Comparison of ENCODE assay signal across 19 cellular contexts in the genomic region with DNA sequence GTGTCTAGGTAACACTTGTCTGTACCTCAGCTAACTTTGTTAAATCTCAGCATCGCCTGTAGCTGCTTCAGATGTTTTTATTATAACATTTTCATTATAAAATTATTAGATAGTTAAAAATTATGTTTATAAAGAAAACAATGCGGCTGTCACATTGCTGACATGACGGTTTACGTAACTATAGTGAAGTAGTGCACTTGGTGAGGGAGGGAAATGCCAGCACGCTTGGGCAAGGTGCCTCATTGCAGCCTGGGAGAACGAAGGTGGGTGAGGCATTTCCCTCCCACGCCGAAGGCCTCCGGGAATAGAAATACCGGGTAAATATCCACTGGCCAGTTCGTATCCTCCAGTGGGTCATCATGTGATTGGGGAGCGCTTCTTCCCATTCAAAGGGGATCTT. TPM values are rescaled to one million over a fixed set of nuclear protein-coding genes. Genes with fewer than 3 reads are reported as not detected.
DNase-seq lines count a peak whose midpoint lies in the region; ATAC-seq and TF ChIP-seq lines count a peak whose summit lies in the region.
"Had no signal": no experiment of that assay in that cellular context is flagged by ENCODE, and none has a peak within 500 bp of the region (broad histone marks: within the 10 kb centered on the region; RNA-seq: fewer than 3 reads in every experiment).

No MANE protein-coding gene starts in this region.

- H3K4me3 Mint-ChIP-seq in activated naive CD4-positive, alpha-beta T cell treated with anti-CD3 and anti-CD28 coated beads, Interleukin-2, amount 10 ng/mL, durations not matched to agents 7 days and 5 days = no peak overlapping the region

- H3K4me2 ChIP-seq in BLaER1 treated with 17β-estradiol and CSF1 and Interleukin-3, amounts not matched to agents 10 nM and 100 nM = peak overlapping the region in 5 of 11 experiments; percentile 18 to 44 (median 24); a peak in 4 of 22 replicates
- H3K4me2 ChIP-seq: PC-9 had no signal

- TF ChIP-seq CTCF in omental fat pad (IDR thresholded peaks at IDR 0.05) = no peak
- no peak for TF ChIP-seq CTCF in stomach (IDR thresholded peaks at IDR 0.05)

- intact Hi-C loops in stomach (cut with DNase I; ENCODE audit: low total_unique reads) = no loop called here

- H3K9ac ChIP-seq in BLaER1 treated with 17β-estradiol and CSF1 and Interleukin-3, amounts not matched to agents 10 nM and 100 nM = 0 out of 22 replicates have a peak overlapping the region, but pooled peaks of 1 of the 11 experiments have one; percentile 6

- CTCF ChIA-PET in activated naive CD4-positive, alpha-beta T cell treated with anti-CD3 and anti-CD28 coated beads, Interleukin-2, amount 10 ng/mL, durations not matched to agents 7 days and 5 days (lab: Charles Lee) = no interaction called here

- 84 to 88% (median 86%) methylated on average over 9 to 12 of the region's 12 CpGs for WGBS in stomach, 5 donors

- H3K4me3 ChIP-seq in BLaER1 treated with 17β-estradiol and CSF1 and Interleukin-3, amounts not matched to agents 10 nM and 100 nM = no peak overlapping the region
- no peak overlapping the region for H3K4me3 ChIP-seq in stomach
- H3K4me3 ChIP-seq: PC-9 had no signal

- peaks cover 0 to 37% (median 25%) of the 10 kb centered on the region in 11 experiments; a peak in 13 of 22 replicates for H4K20me1 ChIP-seq in BLaER1 treated with 17β-estradiol and CSF1 and Interleukin-3, amounts not matched to agents 10 nM and 100 nM

- H3K4me1 ChIP-seq in BLaER1 treated with 17β-estradiol and CSF1 and Interleukin-3, amounts not matched to agents 10 nM and 100 nM = peaks cover 58 to 91% (median 73%) of the 10 kb centered on the region in 10 experiments
- H3K4me1 ChIP-seq in stomach = peaks cover 0 to 23% (median 8%) of the 10 kb centered on the region in 4 donors
- H3K4me1 ChIP-seq: Caco-2 had no signal

- H3K4me1 Mint-ChIP-seq in activated naive CD4-positive, alpha-beta T cell treated with anti-CD3 and anti-CD28 coated beads, Interleukin-2, amount 10 ng/mL, durations not matched to agents 7 days and 5 days = peaks cover 51% of the 10 kb centered on the region

- H3K36me3 ChIP-seq in BLaER1 treated with 17β-estradiol and CSF1 and Interleukin-3, amounts not matched to agents 10 nM and 100 nM = no peaks in the 10 kb centered on the region
- no peaks in the 10 kb centered on the region for H3K36me3 ChIP-seq in stomach

- H3K27me3 Mint-ChIP-seq in activated naive CD4-positive, alpha-beta T cell treated with anti-CD3 and anti-CD28 coated beads, Interleukin-2, amount 10 ng/mL, durations not matched to agents 7 days and 5 days = no peaks in the 10 kb centered on the region
- H3K27me3 Mint-ChIP-seq: CD4-positive, alpha-beta memory T cell had no signal

- TF ChIP-seq POLR2A in stomach (IDR thresholded peaks at IDR 0.05) = no peak

- no peak for TF ChIP-seq EP300 in stomach (IDR thresholded peaks at IDR 0.05)

- H3K9me3 Mint-ChIP-seq in activated naive CD4-positive, alpha-beta T cell treated with anti-CD3 and anti-CD28 coated beads, Interleukin-2, amount 10 ng/mL, durations not matched to agents 7 days and 5 days = no peaks in the 10 kb centered on the region

- H3K27ac Mint-ChIP-seq in activated naive CD4-positive, alpha-beta T cell treated with anti-CD3 and anti-CD28 coated beads, Interleukin-2, amount 10 ng/mL, durations not matched to agents 7 days and 5 days = peak overlapping the region; percentile 58

- no peak for DNase-seq in activated naive CD4-positive, alpha-beta T cell treated with anti-CD3 and anti-CD28 coated beads, Interleukin-2, amount 10 ng/mL, durations not matched to agents 7 days and 5 days
- no peak for DNase-seq in activated naive CD4-positive, alpha-beta T cell treated with Interleukin-2 at 50 U/mL for 16 hours
- DNase-seq in omental fat pad (ENCODE audit: low spot score) (no peak), stomach (no peak)
- DNase-seq: Caco-2; CD4-positive, alpha-beta memory T cell; DMS 273 treated with DMSO at 0.1 percent for 48 hours; DMS79 treated with DMSO at 0.1 percent for 48 hours; H7; KBM-7; NCI-H1105 treated with DMSO at 0.1 percent for 48 hours; NCI-H2029 treated with DMSO at 0.1 percent for 48 hours; NCI-H226; NCI-H510A treated with DMSO at 0.1 percent for 48 hours; NCI-H748 treated with DMSO at 0.1 percent for 48 hours; PC-9; RPMI8226; SHP77 had no signal

- H3K9me3 ChIP-seq in BLaER1 treated with 17β-estradiol and CSF1 and Interleukin-3, amounts not matched to agents 10 nM and 100 nM (replicated peaks in 1 of 11) = peaks cover 0 to 12% (median 8%) of the 10 kb centered on the region in 11 experiments; a peak in 15 of 22 replicates
- no peaks in the 10 kb centered on the region for H3K9me3 ChIP-seq in stomach
- H3K9me3 ChIP-seq: Caco-2 had no signal

- peak; percentile 52 for ATAC-seq in omental fat pad (ENCODE audit: low FRiP score)

- H3K27me3 ChIP-seq in BLaER1 treated with 17β-estradiol and CSF1 and Interleukin-3, amounts not matched to agents 10 nM and 100 nM = peaks cover 82 to 96% (median 94%) of the 10 kb centered on the region in 11 experiments
- H3K27me3 ChIP-seq in stomach = peaks cover 0 to 7% (median 0%) of the 10 kb centered on the region in 3 donors

- peak overlapping the region in 6 of 11 experiments; percentile 11 to 69 (median 51); a peak in 8 of 22 replicates for H3K27ac ChIP-seq in BLaER1 treated with 17β-estradiol and CSF1 and Interleukin-3, amounts not matched to agents 10 nM and 100 nM
- H3K27ac ChIP-seq in stomach = no peak overlapping the region
- H3K27ac ChIP-seq: PC-9 had no signal

- H3K36me3 Mint-ChIP-seq in activated naive CD4-positive, alpha-beta T cell treated with anti-CD3 and anti-CD28 coated beads, Interleukin-2, amount 10 ng/mL, durations not matched to agents 7 days and 5 days = no peaks in the 10 kb centered on the region
- H3K36me3 Mint-ChIP-seq: CD4-positive, alpha-beta memory T cell had no signal

RNA-seq across cellular contexts. Expression of gene TMEM187, which starts 15.9 kb away (rescaled TPM):
- total RNA-seq in omental fat pad = 1 to 10 TPM; 1.9 to 9.0 (median 4.5) TPM
- total RNA-seq in stomach = 10 to 100 TPM in 1 of 5 donors, 1 to 10 TPM in 2, under 1 TPM in 1, not detected in 1; 0.89 to 16.2 (median 2.9) TPM
- 1 to 10 TPM; 2.3 to 7.0 (median 6.3) TPM for polyA plus RNA-seq in stomach

RNA-seq across cellular contexts. Expression of gene HCFC1, which starts 16.9 kb away (rescaled TPM):
- 10 to 100 TPM; 21.5 to 41.5 (median 30.8) TPM for total RNA-seq in omental fat pad
- total RNA-seq in stomach = 10 to 100 TPM; 13.2 to 61.6 (median 35.3) TPM
- polyA plus RNA-seq in stomach = 10 to 100 TPM in 2 of 3 donors, 1 to 10 TPM in 1; 9.0 to 13.9 (median 12.6) TPM

RNA-seq across cellular contexts. Expression of gene IRAK1, which starts 31.2 kb away (rescaled TPM):
- total RNA-seq in omental fat pad (10 to 100 TPM; 43.1 to 85.3 (median 78.4) TPM), stomach (100 to 1,000 TPM in 2 of 5 donors, 10 to 100 TPM in 3; 25.5 to 211 (median 75.2) TPM)
- 10 to 100 TPM; 52.1 to 73.9 (median 59.1) TPM for polyA plus RNA-seq in stomach

RNA-seq across cellular contexts. Expression of gene RENBP, which starts 44.0 kb away (rescaled TPM):
- total RNA-seq in omental fat pad (10 to 100 TPM in 3 of 4 donors, 1 to 10 TPM in 1; 7.8 to 33.0 (median 26.5) TPM), stomach (1 to 10 TPM in 2 of 5 donors, not detected in 3; 2.3 to 8.3 TPM)
- 10 to 100 TPM in 1 of 3 donors, 1 to 10 TPM in 2; 4.4 to 12.7 (median 8.1) TPM for polyA plus RNA-seq in stomach

RNA-seq across cellular contexts. Expression of gene NAA10, which starts 53.7 kb away (rescaled TPM):
- total RNA-seq in omental fat pad (100 to 1,000 TPM in 1 of 4 donors, 10 to 100 TPM in 3; 85.7 to 101 (median 90.7) TPM), stomach (10 to 100 TPM; 23.2 to 63.8 (median 35.6) TPM)
- polyA plus RNA-seq in stomach = 100 to 1,000 TPM; 114 to 161 (median 125) TPM

Comparison
In these comparisons a context has a peak if more than half of its experiments do, and no peak if none do; other contexts are left out.
1. H3K27ac ChIP-seq: peak in BLaER1 treated with 17β-estradiol and CSF1 and Interleukin-3, amounts not matched to agents 10 nM and 100 nM (6 of 11); none in stomach (0 of 5).